Comparison of ENCODE assay signal across 8 cellular contexts in the genomic region with DNA sequence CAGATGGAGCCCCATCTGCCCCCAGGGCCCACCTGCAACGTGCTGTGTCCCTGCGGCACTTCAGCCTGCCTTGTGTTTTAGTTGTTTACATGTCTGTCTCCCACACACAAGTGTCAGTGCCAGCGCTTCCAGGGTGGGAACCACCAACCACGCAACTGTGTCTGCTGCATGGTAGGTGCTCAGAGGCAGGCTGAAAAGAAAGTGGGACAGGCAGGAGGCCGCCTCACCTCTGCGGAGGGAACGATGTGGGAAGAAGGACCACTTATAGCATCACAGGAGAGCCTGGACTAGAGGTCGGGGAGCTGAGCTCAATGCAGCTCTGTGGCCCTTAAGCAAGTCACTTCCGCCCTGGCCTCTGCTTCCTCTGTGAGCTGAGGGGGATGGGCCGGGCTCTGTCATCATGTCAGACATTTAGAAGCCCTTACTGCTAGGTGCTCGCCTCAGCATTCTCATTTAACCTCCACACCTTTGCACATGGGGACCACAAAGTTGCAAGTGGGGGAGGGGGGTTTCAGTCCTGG. TPM values are rescaled to one million over a fixed set of nuclear protein-coding genes. Genes with fewer than 3 reads are reported as not detected.
DNase-seq lines count a peak whose midpoint lies in the region; ATAC-seq and TF ChIP-seq lines count a peak whose summit lies in the region.

No MANE protein-coding gene starts in this region.

- peak; percentile 74 to 85 (median 78) for DNase-seq in CD4-positive, alpha-beta memory T cell
- DNase-seq in Karpas-422: peak; percentile 81
- peak; percentile 69 for DNase-seq in activated CD4-positive, alpha-beta T cell treated with anti-CD3 and anti-CD28 coated beads, Interleukin-2, amount 50 U/mL, for 4 hours
- DNase-seq in endodermal cell: peak; percentile 62
- DNase-seq in gastrocnemius medialis: peak in 1 of 2 donors; percentile 46
- DNase-seq in A673 (ENCODE audit: low spot score): no peak
- no peak for DNase-seq in NCI-H446 treated with DMSO at 0.1 percent for 48 hours (lab: John Stamatoyannopoulos, UW)
- no peak for DNase-seq in uterus

- H3K27me3 Mint-ChIP-seq in CD4-positive, alpha-beta memory T cell: no peaks in the 10 kb centered on the region
- H3K27me3 Mint-ChIP-seq in endodermal cell (ENCODE audit: insufficient read depth): no peaks in the 10 kb centered on the region

- no peak for TF ChIP-seq CTCF in endodermal cell (conservative IDR thresholded peaks at IDR 0.05)
- no peak for TF ChIP-seq CTCF in gastrocnemius medialis (IDR thresholded peaks at IDR 0.05 in 4 of 5, conservative IDR thresholded peaks at IDR 0.05 in 1 of 5)
- TF ChIP-seq CTCF in A673 (conservative IDR thresholded peaks at IDR 0.05; ENCODE audit: low read depth, low read length): no peak
- no peak for TF ChIP-seq CTCF in uterus (IDR thresholded peaks at IDR 0.05)

- CTCF ChIA-PET in CD4-positive, alpha-beta memory T cell (lab: Charles Lee; ENCODE audit: partially characterized antibody): interaction anchor here (1.3 to 12.4 kb wide), 5 partner anchors 10 to 39 kb away, joined by 3 to 137 read pairs (median 3); a partner anchor contains a TSS
- CTCF ChIA-PET in A673 (lab: Charles Lee): no interaction called here

- in situ Hi-C loops in gastrocnemius medialis (cut with MboI; ENCODE audit: low sequenced_read_pairs in 4 of 4): no loop called here

- peaks cover 4 to 6% of the 10 kb centered on the region in 2 donors for H3K36me3 Mint-ChIP-seq in CD4-positive, alpha-beta memory T cell
- H3K36me3 Mint-ChIP-seq in endodermal cell (ENCODE audit: low read depth): no peaks in the 10 kb centered on the region

- peaks cover 91% of the 10 kb centered on the region for H3K79me2 ChIP-seq in Karpas-422 (ENCODE audit: low read length)

- BruUV-seq in A673 (replicated peaks; lab: Mats Ljungman, UMichigan): no TSS peak

- no peaks in the 10 kb centered on the region for H3K9me3 ChIP-seq in CD4-positive, alpha-beta memory T cell (ENCODE audit: control insufficient read depth in 1 of 2, low read length in 2 of 2)
- H3K9me3 ChIP-seq in Karpas-422 (ENCODE audit: low read length) (no peaks in the 10 kb centered on the region), endodermal cell (ENCODE audit: control insufficient read depth, low read length) (no peaks in the 10 kb centered on the region), gastrocnemius medialis (no peaks in the 10 kb centered on the region), A673 (ENCODE audit: low read depth, low read length, poor library complexity, severe bottlenecking) (no peaks in the 10 kb centered on the region), uterus (no peaks in the 10 kb centered on the region)

- H3K27ac Mint-ChIP-seq in CD4-positive, alpha-beta memory T cell: peak overlapping the region; percentile 98 to 100 (median 100)
- H3K27ac Mint-ChIP-seq in endodermal cell: no peak overlapping the region

- POLR2A ChIA-PET in CD4-positive, alpha-beta memory T cell (lab: Charles Lee; ENCODE audit: partially characterized antibody): interaction anchor here (0.6 to 15.1 kb wide), 9 partner anchors 10 to 1905 kb away, joined by 3 to 185 read pairs (median 4); a partner anchor contains a TSS
- POLR2A ChIA-PET in A673 (lab: Charles Lee; ENCODE audit: low non-redundant PET): interaction anchor here (0.6 kb wide), 1 partner anchor 10 kb away, joined by 3 read pairs; no protein-coding TSS in a partner anchor

- H3K27ac ChIP-seq in CD4-positive, alpha-beta memory T cell (ENCODE audit: low read depth, low read length): peak overlapping the region; percentile 67
- H3K27ac ChIP-seq in Karpas-422 (ENCODE audit: low read length) (peak overlapping the region; percentile 99), endodermal cell (ENCODE audit: low read depth, low read length) (peak overlapping the region; percentile 53), gastrocnemius medialis (peak overlapping the region; percentile 74 to 87 (median 80)), A673 (ENCODE audit: low read depth, low read length, poor library complexity, severe bottlenecking) (no peak overlapping the region), uterus (peak overlapping the region in 1 of 2 donors; percentile 12)

- H3K27me3 ChIP-seq in CD4-positive, alpha-beta memory T cell (ENCODE audit: insufficient read depth, low read length): no peaks in the 10 kb centered on the region
- no peaks in the 10 kb centered on the region for H3K27me3 ChIP-seq in Karpas-422 (ENCODE audit: low read length)
- no peaks in the 10 kb centered on the region for H3K27me3 ChIP-seq in endodermal cell (ENCODE audit: control insufficient read depth, insufficient read depth, low read length, poor library complexity, severe bottlenecking)
- no peaks in the 10 kb centered on the region for H3K27me3 ChIP-seq in gastrocnemius medialis
- no peaks in the 10 kb centered on the region for H3K27me3 ChIP-seq in A673 (replicated peaks; ENCODE audit: insufficient read depth, low read depth, low read length, poor library complexity)
- H3K27me3 ChIP-seq in uterus: no peaks in the 10 kb centered on the region

- no peak overlapping the region for H2AFZ ChIP-seq in Karpas-422 (ENCODE audit: low read length)

- peak overlapping the region; percentile 57 to 59 for H3K4me3 ChIP-seq in CD4-positive, alpha-beta memory T cell (ENCODE audit: low read length in 2 of 2)
- H3K4me3 ChIP-seq in Karpas-422 (ENCODE audit: low read length) (no peak overlapping the region; the same call in 1 of the 2 replicates), endodermal cell (ENCODE audit: low read length) (no peak overlapping the region), gastrocnemius medialis (no peak overlapping the region), A673 (ENCODE audit: low read depth, low read length, poor library complexity, severe bottlenecking) (no peak overlapping the region), uterus (no peak overlapping the region)

- peaks cover 26% of the 10 kb centered on the region; the same call in 1 of the 2 replicates for H4K20me1 ChIP-seq in Karpas-422 (ENCODE audit: insufficient read depth, low read depth, low read length)

- WGBS in endodermal cell (ENCODE audit: insufficient coverage in 1 of 2, insufficient read length in 1 of 2), 2 experiments: 84 to 87% methylated on average over 9 to 10 of the region's 11 CpGs

- H3K4me1 Mint-ChIP-seq in CD4-positive, alpha-beta memory T cell: peaks cover 25 to 53% (median 44%) of the 10 kb centered on the region in 4 donors
- H3K4me1 Mint-ChIP-seq in endodermal cell: peaks cover 23% of the 10 kb centered on the region

- H3K36me3 ChIP-seq in CD4-positive, alpha-beta memory T cell (ENCODE audit: insufficient read depth, low read length): no peaks in the 10 kb centered on the region
- peaks cover 12% of the 10 kb centered on the region for H3K36me3 ChIP-seq in Karpas-422 (ENCODE audit: insufficient read depth, low read length)
- no peaks in the 10 kb centered on the region for H3K36me3 ChIP-seq in endodermal cell (ENCODE audit: control insufficient read depth, insufficient read depth, low read length)
- H3K36me3 ChIP-seq in gastrocnemius medialis: no peaks in the 10 kb centered on the region
- no peaks in the 10 kb centered on the region for H3K36me3 ChIP-seq in A673 (ENCODE audit: insufficient read depth, low read length, poor library complexity, severe bottlenecking)
- no peaks in the 10 kb centered on the region for H3K36me3 ChIP-seq in uterus

- H3K9me2 ChIP-seq in Karpas-422 (replicated peaks; ENCODE audit: insufficient read depth, low read length): no peaks in the 10 kb centered on the region

- peak overlapping the region; percentile 10 for H3K4me2 ChIP-seq in Karpas-422 (ENCODE audit: low read depth, low read length, poor library complexity, severe bottlenecking)

- intact Hi-C loops in CD4-positive, alpha-beta memory T cell (cut with micrococcal nuclease): loop anchor here (1.0 to 2.0 kb wide), 2 partner anchors 18 to 24 kb away; a partner anchor contains a TSS
- intact Hi-C loops in gastrocnemius medialis (cut with DNase I; ENCODE audit: low total_unique reads): no loop called here
- intact Hi-C loops in A673 (cut with micrococcal nuclease; ENCODE audit: unreplicated experiment): no loop called here
- intact Hi-C loops in uterus (cut with DNase I; ENCODE audit: low total_unique reads): no loop called here

- H3K9ac ChIP-seq in Karpas-422 (ENCODE audit: low read length): peak overlapping the region; percentile 57
- H3K9ac ChIP-seq in endodermal cell (ENCODE audit: extremely low read depth, low read length, poor library complexity, severe bottlenecking): no peak overlapping the region

- no peaks in the 10 kb centered on the region for H3K9me3 Mint-ChIP-seq in CD4-positive, alpha-beta memory T cell
- H3K9me3 Mint-ChIP-seq in endodermal cell: no peaks in the 10 kb centered on the region

- ATAC-seq in gastrocnemius medialis: no peak

- TF ChIP-seq POLR2A in gastrocnemius medialis (IDR thresholded peaks at IDR 0.05): no peak
- TF ChIP-seq POLR2A in uterus (IDR thresholded peaks at IDR 0.05): no peak

- H3K4me3 Mint-ChIP-seq in CD4-positive, alpha-beta memory T cell: peak overlapping the region; percentile 83 to 94 (median 90)
- no peak overlapping the region for H3K4me3 Mint-ChIP-seq in endodermal cell

- peaks cover 35% of the 10 kb centered on the region for H3K4me1 ChIP-seq in CD4-positive, alpha-beta memory T cell (ENCODE audit: insufficient read depth, low read length)
- H3K4me1 ChIP-seq in Karpas-422 (ENCODE audit: low read length) (peaks cover 66% of the 10 kb centered on the region), endodermal cell (ENCODE audit: control insufficient read depth, insufficient read depth, low read length) (no peaks in the 10 kb centered on the region), gastrocnemius medialis (peaks cover 75 to 82% of the 10 kb centered on the region in 2 donors), A673 (ENCODE audit: insufficient read depth, low read length, poor library complexity, severe bottlenecking) (no peaks in the 10 kb centered on the region), uterus (no peaks in the 10 kb centered on the region)

RNA-seq across cellular contexts. Expression of a gene that starts 17.8 kb away (rescaled TPM):
- total RNA-seq in CD4-positive, alpha-beta memory T cell: 10 to 100 TPM; 11.4 to 13.2 TPM
- 10 to 100 TPM in 1 of 2 donors, 1 to 10 TPM in 1; 2.1 to 15.0 TPM for polyA plus RNA-seq in CD4-positive, alpha-beta memory T cell
- 35.3 and 48.6 TPM in 2 replicates for total RNA-seq in Karpas-422 (2014; rRNA removed; shearing (Covaris generic); ENCODE audit: low replicate concordance)
- 10 to 100 TPM; 25.9 to 34.7 TPM for total RNA-seq in endodermal cell
- 17.5 TPM for polyA plus RNA-seq in endodermal cell (2013, experiment 1 of 2)
- 18.6 TPM for polyA plus RNA-seq in endodermal cell (2013, experiment 2 of 2)
- 1 to 10 TPM; 2.5 to 4.3 (median 3.7) TPM for total RNA-seq in gastrocnemius medialis
- 27.0 and 30.2 TPM in 2 replicates for total RNA-seq in A673 (2021)
- total RNA-seq in uterus: 10 to 100 TPM in 2 of 4 donors, 1 to 10 TPM in 2; 3.1 to 33.6 (median 18.4) TPM

Comparison
In these comparisons a context has a peak if more than half of its experiments do, and no peak if none do; other contexts are left out.
1. DNase-seq: peak in CD4-positive, alpha-beta memory T cell (5 of 5), Karpas-422 (single experiment), activated CD4-positive, alpha-beta T cell treated with anti-CD3 and anti-CD28 coated beads, Interleukin-2, amount 50 U/mL, for 4 hours (2 of 2) and endodermal cell (single experiment); none in A673 (single experiment), NCI-H446 treated with DMSO at 0.1 percent for 48 hours (single experiment) and uterus (0 of 2).
2. H3K4me3 ChIP-seq: peak in CD4-positive, alpha-beta memory T cell (2 of 2); none in Karpas-422 (single experiment), endodermal cell (single experiment), gastrocnemius medialis (0 of 4), A673 (single experiment) and uterus (0 of 2).